In genomic region chrX:147803948-147804347, GRCh38 we compare ENCODE assay signal across 8 cellular contexts.
DNase-seq lines count a peak whose midpoint lies in the region; ATAC-seq, FAIRE-seq and TF ChIP-seq lines count a peak whose summit lies in the region.

No MANE protein-coding gene starts in this region.

- no TSS peak for BruUV-seq in Calu3 (replicated peaks; lab: Mats Ljungman, UMichigan)

- TF ChIP-seq CTCF in Calu3 (IDR thresholded peaks at IDR 0.05; ENCODE audit: unreplicated experiment): no peak
- TF ChIP-seq CTCF in NB4 (IDR thresholded peaks at IDR 0.05; ENCODE audit: low read depth, low read length): peak; percentile 43

- H3K36me3 Mint-ChIP-seq in Calu3 (ENCODE audit: insufficient read depth, unreplicated experiment): no peaks in the 10 kb centered on the region
- H3K36me3 Mint-ChIP-seq in activated T-helper 17 cell treated with anti-CD3 and anti-CD28 coated beads, Interleukin-2, amount 50 U/mL, for 72 hours (ENCODE audit: low read depth): no peaks in the 10 kb centered on the region

- H3K4me3 ChIP-seq in NB4 (ENCODE audit: low read depth, low read length) (no peak overlapping the region), small intestine (ENCODE audit: low read depth in 1 of 2, low read length in 2 of 2) (no peak overlapping the region)

- no peaks in the 10 kb centered on the region for H3K36me3 ChIP-seq in small intestine (ENCODE audit: control insufficient read depth in 2 of 2, insufficient read depth in 2 of 2, low read length in 2 of 2)

- no peaks in the 10 kb centered on the region for H3K9me3 Mint-ChIP-seq in Calu3 (ENCODE audit: low read depth, unreplicated experiment)
- H3K9me3 Mint-ChIP-seq in activated T-helper 17 cell treated with anti-CD3 and anti-CD28 coated beads, Interleukin-2, amount 50 U/mL, for 72 hours: no peaks in the 10 kb centered on the region

- H3K27me3 ChIP-seq in small intestine (ENCODE audit: control insufficient read depth in 2 of 2, insufficient read depth in 2 of 2, low read length in 2 of 2): no peaks in the 10 kb centered on the region

- no peak for ATAC-seq in activated T-helper 17 cell treated with anti-CD3 and anti-CD28 coated beads, Interleukin-2, amount 50 U/mL, for 72 hours (replicated peaks)
- ATAC-seq in HG03520 (IDR thresholded peaks at IDR 0.05; ENCODE audit: unreplicated experiment): no peak

- FAIRE-seq in colon (lab: Jason Lieb, UNC) (peak; percentile 14), small intestine (lab: Jason Lieb, UNC) (no peak)

- no peak overlapping the region for H3K4me3 Mint-ChIP-seq in Calu3 (ENCODE audit: low read depth, unreplicated experiment)
- H3K4me3 Mint-ChIP-seq in activated T-helper 17 cell treated with anti-CD3 and anti-CD28 coated beads, Interleukin-2, amount 50 U/mL, for 72 hours: no peak overlapping the region

- H3K9me3 ChIP-seq in small intestine (ENCODE audit: control insufficient read depth, low read depth): no peaks in the 10 kb centered on the region

- CTCF ChIA-PET in Calu3 (lab: Charles Lee): no interaction called here

- H3K4me1 Mint-ChIP-seq in Calu3 (ENCODE audit: low read depth, unreplicated experiment): no peaks in the 10 kb centered on the region
- no peaks in the 10 kb centered on the region for H3K4me1 Mint-ChIP-seq in activated T-helper 17 cell treated with anti-CD3 and anti-CD28 coated beads, Interleukin-2, amount 50 U/mL, for 72 hours

- H3K27ac ChIP-seq in small intestine (ENCODE audit: low read depth in 1 of 2, low read length in 1 of 2): no peak overlapping the region

- DNase-seq in Calu3 (peak; percentile 1), GM19240 (ENCODE audit: insufficient read length, low spot score) (peak; percentile 4), NB4 (ENCODE audit: low read depth) (peak; percentile 38), small intestine (peak; percentile 4)
- no peak for DNase-seq in stimulated activated CD4-positive, alpha-beta T cell treated with anti-CD3 and anti-CD28 coated beads, Interleukin-4, amount 100 ng/mL, for 1 hour

- no peaks in the 10 kb centered on the region for H3K4me1 ChIP-seq in small intestine (ENCODE audit: control insufficient read depth in 2 of 2, insufficient read depth in 1 of 2, low read depth in 1 of 2, low read length in 1 of 2)

- intact Hi-C loops in Calu3 (cut with micrococcal nuclease; ENCODE audit: unreplicated experiment): loop anchor here (10.0 kb wide), 2 partner anchors 329 to 1979 kb away; no protein-coding TSS in a partner anchor

- no peak for TF ChIP-seq POLR2A in NB4 (IDR thresholded peaks at IDR 0.05; ENCODE audit: extremely low read depth, insufficient read length)

- no peaks in the 10 kb centered on the region for H3K27me3 Mint-ChIP-seq in Calu3 (ENCODE audit: unreplicated experiment)
- H3K27me3 Mint-ChIP-seq in activated T-helper 17 cell treated with anti-CD3 and anti-CD28 coated beads, Interleukin-2, amount 50 U/mL, for 72 hours: no peaks in the 10 kb centered on the region

- 5 to 19% (median 14%) methylated on average over 2 of the region's 2 CpGs for WGBS in small intestine, 3 donors

- no peak overlapping the region for H3K27ac Mint-ChIP-seq in Calu3 (ENCODE audit: unreplicated experiment)
- no peak overlapping the region for H3K27ac Mint-ChIP-seq in activated T-helper 17 cell treated with anti-CD3 and anti-CD28 coated beads, Interleukin-2, amount 50 U/mL, for 72 hours
